In genomic region chr3:126005951-126006350, GRCh38 we compare ENCODE assay signal across 20 cellular contexts. TPM values are rescaled to one million over a fixed set of nuclear protein-coding genes. Genes with fewer than 3 reads are reported as not detected.
A peak's percentile ranks its signal among the peaks of the same experiment; 100 is the strongest.
DNase-seq lines count a peak whose midpoint lies in the region; ATAC-seq and TF ChIP-seq lines count a peak whose summit lies in the region.
"Had no signal": no experiment of that assay in that cellular context is flagged by ENCODE, and none has a peak within 500 bp of the region (broad histone marks: within the 10 kb centered on the region; RNA-seq: fewer than 3 reads in every experiment).

No MANE protein-coding gene starts in this region.

- H3K9me3 ChIP-seq in mesenchymal stem cell (ENCODE audit: control insufficient read depth, low read length) = no peaks in the 10 kb centered on the region
- H3K9me3 ChIP-seq: Peyer's patch, prostate gland, vagina had no signal

- no peak for ATAC-seq in GM18505 (IDR thresholded peaks at IDR 0.05; ENCODE audit: unreplicated experiment)
- no peak for ATAC-seq in HG03460 (IDR thresholded peaks at IDR 0.05; ENCODE audit: unreplicated experiment)
- ATAC-seq: activated naive CD4-positive, alpha-beta T cell treated with anti-CD3 and anti-CD28 coated beads, Interleukin-2, amount 50 U/mL, for 72 hours; left lobe of liver had no signal

- H3K4ac ChIP-seq in mesenchymal stem cell (ENCODE audit: low read depth in 1 of 2, low read length in 2 of 2) = no peak overlapping the region

- H3K36me3 ChIP-seq in mesenchymal stem cell (ENCODE audit: control insufficient read depth in 1 of 2, insufficient read depth in 2 of 2, low read depth in 1 of 2, low read length in 2 of 2) = peaks cover 26 to 32% of the 10 kb centered on the region in 2 experiments
- H3K36me3 ChIP-seq: prostate gland had no signal

- no peak overlapping the region for H3K27ac ChIP-seq in mesenchymal stem cell (ENCODE audit: low read length, poor library complexity, severe bottlenecking)
- H3K27ac ChIP-seq: HL-60, Peyer's patch, prostate gland, vagina had no signal

- WGBS in mesenchymal stem cell = 22% methylated on average over 3 of the region's 3 CpGs

- H3K79me1 ChIP-seq in mesenchymal stem cell (replicated peaks; ENCODE audit: low read length, poor library complexity, severe bottlenecking) = no peaks in the 10 kb centered on the region

- no peak overlapping the region for H3K9ac ChIP-seq in mesenchymal stem cell (ENCODE audit: low read length)

- no peaks in the 10 kb centered on the region for H3K4me1 ChIP-seq in mesenchymal stem cell (ENCODE audit: control insufficient read depth, insufficient read depth, low read depth, low read length)
- H3K4me1 ChIP-seq: Peyer's patch, prostate gland, vagina had no signal

- H4K91ac ChIP-seq in mesenchymal stem cell (ENCODE audit: low read length) = no peak overlapping the region

- no peak overlapping the region for H2BK120ac ChIP-seq in mesenchymal stem cell (ENCODE audit: low read depth, low read length)

- no peaks in the 10 kb centered on the region for H3K27me3 ChIP-seq in mesenchymal stem cell (ENCODE audit: control insufficient read depth in 1 of 2, insufficient read depth in 1 of 2, low read length in 2 of 2)
- H3K27me3 ChIP-seq: Peyer's patch, vagina had no signal

- H2BK12ac ChIP-seq in mesenchymal stem cell (ENCODE audit: low read length in 2 of 2) = no peak overlapping the region

- TF ChIP-seq POLR2A in GM18505 (IDR thresholded peaks at IDR 0.05; ENCODE audit: borderline replicate concordance, extremely low read depth, insufficient read depth, insufficient read length) = no peak

- H2BK15ac ChIP-seq in mesenchymal stem cell (ENCODE audit: low read depth, poor library complexity, severe bottlenecking) = no peak overlapping the region

- H2BK5ac ChIP-seq in mesenchymal stem cell (ENCODE audit: low read depth, low read length, poor library complexity, severe bottlenecking) = no peak overlapping the region

- no peak for TF ChIP-seq CTCF in choroid plexus epithelial cell (conservative IDR thresholded peaks at IDR 0.05; ENCODE audit: low read depth, low read length)

- H4K8ac ChIP-seq in mesenchymal stem cell (ENCODE audit: low read length) = no peak overlapping the region

- H3K4me3 ChIP-seq in choroid plexus epithelial cell (ENCODE audit: low read depth, low read length) (no peak overlapping the region), mesenchymal stem cell (ENCODE audit: insufficient read depth in 1 of 2, low read depth in 1 of 2, low read length in 2 of 2) (no peak overlapping the region)
- H3K4me3 ChIP-seq: Peyer's patch, prostate gland, vagina had no signal

- peak; percentile 88 for DNase-seq in EL
- peak; percentile 75 for DNase-seq in M059J (ENCODE audit: low read depth)
- DNase-seq in choroid plexus epithelial cell (ENCODE audit: low read depth) = peak; percentile 60
- DNase-seq in mesenchymal stem cell = peak; percentile 45
- DNase-seq in activated CD4-positive, alpha-beta T cell treated with anti-CD3 and anti-CD28 coated beads, Interleukin-2, amount 50 U/mL, for 4 hours = no peak
- DNase-seq: activated CD4-positive, alpha-beta T cell treated with anti-CD3 and anti-CD28 coated beads for 48 hours; activated T-cell treated with anti-CD3 and anti-CD28 coated beads, Interleukin-2, amount 50 U/mL, for 1 hour; hippocampal formation; NCI-H187 treated with DMSO at 0.1 percent for 48 hours; NCI-H524 treated with DMSO at 0.1 percent for 48 hours; Peyer's patch had no signal

- H3K14ac ChIP-seq in mesenchymal stem cell (ENCODE audit: low read length in 2 of 2) = no peak overlapping the region

- H2AK5ac ChIP-seq in mesenchymal stem cell (ENCODE audit: low read length, severe bottlenecking) = no peak overlapping the region

- no peak overlapping the region for H3K18ac ChIP-seq in mesenchymal stem cell (ENCODE audit: low read depth in 1 of 2, low read length in 2 of 2)

- H2AFZ ChIP-seq in mesenchymal stem cell (ENCODE audit: low read depth, low read length) = no peak overlapping the region

- no peak overlapping the region for H3K23ac ChIP-seq in mesenchymal stem cell (ENCODE audit: low read length in 2 of 2)

- H3K4me2 ChIP-seq in mesenchymal stem cell (ENCODE audit: low read length, poor library complexity, severe bottlenecking) = no peak overlapping the region

RNA-seq across cellular contexts. Expression of gene ROPN1B, which starts 37.0 kb away (rescaled TPM):
- 0.15 and 8.8 TPM in 2 replicates for total RNA-seq in M059J (2014; rRNA removed; shearing (Covaris generic))
- polyA plus RNA-seq in mesenchymal stem cell (2013, experiment 1 of 2) = not detected
- not detected for polyA plus RNA-seq in mesenchymal stem cell (2013, experiment 2 of 2)
- total RNA-seq: activated naive CD4-positive, alpha-beta T cell treated with anti-CD3 and anti-CD28 coated beads, Interleukin-2, amount 50 U/mL, for 72 hours; G401; Peyer's patch; T-helper 2 cell treated with Interferon-gamma antibody and Interleukin-4, amounts not matched to agents 100 ng/mL and 5 ng/mL, for 36 hours; vagina had no signal

Comparison
In these comparisons a context has a peak if more than half of its experiments do, and no peak if none do; other contexts are left out.
1. DNase-seq: peak in EL (single experiment), M059J (single experiment), choroid plexus epithelial cell (single experiment) and mesenchymal stem cell (single experiment); none in activated CD4-positive, alpha-beta T cell treated with anti-CD3 and anti-CD28 coated beads, Interleukin-2, amount 50 U/mL, for 4 hours (0 of 2).